In the genomic region with DNA sequence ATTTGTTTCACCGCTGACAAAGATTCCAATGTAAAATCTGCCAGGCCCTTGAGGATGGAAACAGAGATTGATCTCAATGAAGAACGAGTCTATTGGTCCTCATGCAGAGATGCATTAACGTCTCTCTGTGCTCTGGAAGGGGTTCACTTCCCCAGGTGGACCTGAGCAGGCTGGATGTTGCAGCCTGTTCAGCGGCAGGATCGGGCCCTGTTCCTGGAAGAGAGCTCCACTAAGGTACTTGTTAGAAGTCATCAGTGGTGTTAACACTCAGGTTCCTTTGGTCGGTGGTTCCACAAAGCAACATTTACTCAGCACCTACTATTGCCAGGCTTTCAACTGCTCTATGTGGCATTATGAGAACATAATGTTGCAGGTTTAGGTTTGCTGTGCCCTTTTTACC, we compare ENCODE assay signal across 16 cellular contexts.
"Had no signal": no experiment of that assay in that cellular context is flagged by ENCODE, and none has a peak within 500 bp of the region (broad histone marks: within the 10 kb centered on the region; RNA-seq: fewer than 3 reads in every experiment).

No MANE protein-coding gene starts in this region.

- ATAC-seq: activated naive CD8-positive, alpha-beta T cell treated with anti-CD3 and anti-CD28 coated beads, Interleukin-2, amount 50 U/mL, for 24 hours; left ventricle myocardium superior; stimulated activated effector memory CD8-positive, alpha-beta T cell treated with anti-CD3 and anti-CD28 coated beads, Interleukin-12 subunit alpha, Interleukin-12 subunit beta, amount 100 ng/mL, for 72 hours; T-cell had no signal

- H3K27me3 Mint-ChIP-seq: activated naive CD8-positive, alpha-beta T cell treated with anti-CD3 and anti-CD28 coated beads, Interleukin-2, amount 50 U/mL, for 24 hours; T-cell had no signal

- H3K4me1 Mint-ChIP-seq: activated naive CD8-positive, alpha-beta T cell treated with anti-CD3 and anti-CD28 coated beads, Interleukin-2, amount 50 U/mL, for 24 hours; stimulated activated effector memory CD8-positive, alpha-beta T cell treated with anti-CD3 and anti-CD28 coated beads, Interleukin-12 subunit alpha, Interleukin-12 subunit beta, amount 100 ng/mL, for 72 hours; T-cell had no signal

- H3K4me3 Mint-ChIP-seq: activated naive CD4-positive, alpha-beta T cell treated with anti-CD3 and anti-CD28 coated beads for 36 hours; activated naive CD8-positive, alpha-beta T cell treated with anti-CD3 and anti-CD28 coated beads, Interleukin-2, amount 50 U/mL, for 24 hours; endodermal cell; stimulated activated effector memory CD8-positive, alpha-beta T cell treated with anti-CD3 and anti-CD28 coated beads, Interleukin-12 subunit alpha, Interleukin-12 subunit beta, amount 100 ng/mL, for 72 hours; T-cell had no signal

- H3K9ac ChIP-seq: SK-N-SH had no signal

- DNase-seq: activated CD4-positive, alpha-beta T cell treated with anti-CD3 and anti-CD28 coated beads, Interleukin-2, amount 50 U/mL, for 4 hours; activated CD4-positive, CD25-positive, alpha-beta regulatory T cell treated with anti-CD3 and anti-CD28 coated beads, Interleukin-2, amount 50 U/mL, for 72 hours; activated naive CD4-positive, alpha-beta T cell treated with anti-CD3 and anti-CD28 coated beads for 36 hours; activated naive CD8-positive, alpha-beta T cell treated with anti-CD3 and anti-CD28 coated beads, Interleukin-2, amount 50 U/mL, for 24 hours; dorsolateral prefrontal cortex; endodermal cell; erythroblast; hypothalamus; left ventricle myocardium superior; mesendoderm; psoas muscle; SK-N-SH; T-cell; T1000 had no signal

- H3K27me3 ChIP-seq: dorsolateral prefrontal cortex had no signal

- H3K36me3 Mint-ChIP-seq: stimulated activated effector memory CD8-positive, alpha-beta T cell treated with anti-CD3 and anti-CD28 coated beads, Interleukin-12 subunit alpha, Interleukin-12 subunit beta, amount 100 ng/mL, for 72 hours had no signal

- H3K9me3 ChIP-seq: psoas muscle, SK-N-SH had no signal

- H3K27ac Mint-ChIP-seq: activated naive CD4-positive, alpha-beta T cell treated with anti-CD3 and anti-CD28 coated beads for 36 hours; activated naive CD8-positive, alpha-beta T cell treated with anti-CD3 and anti-CD28 coated beads, Interleukin-2, amount 50 U/mL, for 24 hours; activated T-helper 2 cell treated with anti-CD3 and anti-CD28 coated beads, Interferon-gamma antibody, Interleukin-2, Interleukin-4, amounts not matched to agents 10 μg/mL and 5 μg/mL and 100 μg/mL, durations not matched to agents 14 hours and 24 hours and 36 hours; endodermal cell; stimulated activated effector memory CD8-positive, alpha-beta T cell treated with anti-CD3 and anti-CD28 coated beads, Interleukin-12 subunit alpha, Interleukin-12 subunit beta, amount 100 ng/mL, for 72 hours; T-cell had no signal

- H3K4me3 ChIP-seq: dorsolateral prefrontal cortex, psoas muscle had no signal
